31 cellular contexts compared by ENCODE assay signal in the genomic region with DNA sequence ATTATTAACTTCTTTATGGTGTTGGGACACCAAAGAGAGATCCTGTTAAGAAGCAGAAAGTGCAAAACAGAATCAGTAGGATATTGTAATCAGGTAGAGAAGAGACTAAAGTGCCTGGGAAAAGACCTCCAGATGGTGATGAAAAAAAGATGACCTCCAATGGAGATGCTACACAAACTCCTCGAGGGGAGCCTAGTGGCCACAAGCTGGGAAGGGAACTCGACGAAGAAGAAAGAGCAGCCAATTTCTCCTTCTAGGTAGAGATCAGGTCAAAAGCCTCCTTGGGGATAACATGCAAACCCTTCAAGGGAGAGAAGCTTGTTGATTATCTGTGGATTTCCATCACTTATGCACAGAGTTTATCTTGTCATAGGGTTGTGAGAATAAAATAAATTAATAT.
"Had no signal": no experiment of that assay in that cellular context is flagged by ENCODE, and none has a peak within 500 bp of the region (broad histone marks: within the 10 kb centered on the region; RNA-seq: fewer than 3 reads in every experiment).

No MANE protein-coding gene starts in this region.

- H3K9me3 ChIP-seq: body of pancreas, SJSA1, SK-N-SH had no signal

- H3K9me3 Mint-ChIP-seq: activated naive CD4-positive, alpha-beta T cell treated with anti-CD3 and anti-CD28 coated beads, Interleukin-2, amount 50 U/mL, for 24 hours had no signal

- H3K4me3 Mint-ChIP-seq: activated CD4-positive, alpha-beta T cell treated with anti-CD3 and anti-CD28 coated beads for 36 hours; activated CD4-positive, alpha-beta T cell treated with anti-CD3 and anti-CD28 coated beads, Interleukin-2, amount 10 ng/mL, durations not matched to agents 7 days and 5 days; activated CD8-positive, alpha-beta T cell treated with anti-CD3 and anti-CD28 coated beads, Interleukin-2, amount 10 ng/mL, durations not matched to agents 7 days and 5 days; activated naive CD4-positive, alpha-beta T cell treated with anti-CD3 and anti-CD28 coated beads, Interleukin-2, amount 50 U/mL, for 24 hours; activated naive CD8-positive, alpha-beta T cell treated with anti-CD3 and anti-CD28 coated beads, Interleukin-2, amount 10 ng/mL, durations not matched to agents 7 days and 5 days; activated T-cell treated with anti-CD3 and anti-CD28 coated beads, Interleukin-2, amount 50 U/mL, for 24 hours; T-helper 1 cell treated with Interleukin-12 subunit alpha and Interleukin-12 subunit beta and Interleukin-4 antibody, amounts not matched to agents 30 μg/mL and 1 μg/mL, for 36 hours; T-helper 2 cell treated with Interferon-gamma antibody and Interleukin-4, amounts not matched to agents 5 μg/mL and 100 μg/mL, for 36 hours had no signal

- H3K4me1 Mint-ChIP-seq: activated CD4-positive, alpha-beta T cell treated with anti-CD3 and anti-CD28 coated beads for 36 hours; activated CD4-positive, alpha-beta T cell treated with anti-CD3 and anti-CD28 coated beads, Interleukin-2, amount 10 ng/mL, durations not matched to agents 7 days and 5 days; activated naive CD4-positive, alpha-beta T cell treated with anti-CD3 and anti-CD28 coated beads, Interleukin-2, amount 50 U/mL, for 24 hours; activated naive CD8-positive, alpha-beta T cell treated with anti-CD3 and anti-CD28 coated beads, Interleukin-2, amount 10 ng/mL, durations not matched to agents 7 days and 5 days had no signal

- H3K36me3 ChIP-seq: SJSA1 had no signal

- H3K27me3 Mint-ChIP-seq: activated CD4-positive, alpha-beta T cell treated with anti-CD3 and anti-CD28 coated beads for 36 hours; activated CD4-positive, alpha-beta T cell treated with anti-CD3 and anti-CD28 coated beads, Interleukin-2, amount 10 ng/mL, durations not matched to agents 7 days and 5 days; activated naive CD4-positive, alpha-beta T cell treated with anti-CD3 and anti-CD28 coated beads, Interleukin-2, amount 50 U/mL, for 24 hours; activated naive CD8-positive, alpha-beta T cell treated with anti-CD3 and anti-CD28 coated beads, Interleukin-2, amount 10 ng/mL, durations not matched to agents 7 days and 5 days; activated T-cell treated with anti-CD3 and anti-CD28 coated beads, Interleukin-2, amount 50 U/mL, for 24 hours had no signal

- DNase-seq: activated CD4-positive, alpha-beta T cell treated with anti-CD3 and anti-CD28 coated beads for 36 hours; activated CD4-positive, alpha-beta T cell treated with anti-CD3 and anti-CD28 coated beads, Interleukin-2, amount 10 ng/mL, durations not matched to agents 7 days and 5 days; activated CD4-positive, alpha-beta T cell treated with anti-CD3 and anti-CD28 coated beads, Interleukin-2, amount 50 U/mL, for 48 hours; activated CD8-positive, alpha-beta T cell treated with anti-CD3 and anti-CD28 coated beads, Interleukin-2, amount 10 ng/mL, durations not matched to agents 7 days and 5 days; activated gamma-delta T cell; activated naive CD4-positive, alpha-beta T cell treated with Interleukin-2 at 50 U/mL for 16 hours; activated naive CD8-positive, alpha-beta T cell treated with anti-CD3 and anti-CD28 coated beads, Interleukin-2, amount 10 ng/mL, durations not matched to agents 7 days and 5 days; activated T-cell treated with anti-CD3 and anti-CD28 coated beads, Interleukin-2, amount 50 U/mL, for 24 hours; amygdala; body of pancreas; caudate nucleus; cerebellar nuclear complex; KG1; MM.1S; MV-4-11; NCI-H1092 treated with DMSO at 0.1 percent for 48 hours; NCI-H1417 treated with DMSO at 0.1 percent for 48 hours; NCI-H1694; NCI-H1930; NCI-H2081 treated with DMSO at 0.1 percent for 48 hours; NCI-H226; NCI-H446 treated with DMSO at 0.1 percent for 48 hours; SHP77 treated with DMSO at 0.1 percent for 48 hours; SK-N-SH had no signal

- H3K9ac ChIP-seq: SK-N-SH had no signal

- H3K27ac ChIP-seq: body of pancreas, SJSA1 had no signal

- H3K4me3 ChIP-seq: body of pancreas, SJSA1 had no signal

- H3K36me3 Mint-ChIP-seq: activated naive CD4-positive, alpha-beta T cell treated with anti-CD3 and anti-CD28 coated beads, Interleukin-2, amount 50 U/mL, for 24 hours; activated naive CD8-positive, alpha-beta T cell treated with anti-CD3 and anti-CD28 coated beads, Interleukin-2, amount 10 ng/mL, durations not matched to agents 7 days and 5 days had no signal

- H3K27ac Mint-ChIP-seq: activated CD4-positive, alpha-beta T cell treated with anti-CD3 and anti-CD28 coated beads for 36 hours; activated CD4-positive, alpha-beta T cell treated with anti-CD3 and anti-CD28 coated beads, Interleukin-2, amount 10 ng/mL, durations not matched to agents 7 days and 5 days; activated CD8-positive, alpha-beta T cell treated with anti-CD3 and anti-CD28 coated beads, Interleukin-2, amount 10 ng/mL, durations not matched to agents 7 days and 5 days; activated naive CD4-positive, alpha-beta T cell treated with anti-CD3 and anti-CD28 coated beads, Interleukin-2, amount 50 U/mL, for 24 hours; activated naive CD8-positive, alpha-beta T cell treated with anti-CD3 and anti-CD28 coated beads, Interleukin-2, amount 10 ng/mL, durations not matched to agents 7 days and 5 days; activated T-cell treated with anti-CD3 and anti-CD28 coated beads, Interleukin-2, amount 50 U/mL, for 24 hours; activated T-helper 2 cell treated with anti-CD3 and anti-CD28 coated beads, Interferon-gamma antibody, Interleukin-2, Interleukin-4, amounts not matched to agents 10 μg/mL and 5 μg/mL and 100 μg/mL, durations not matched to agents 14 hours and 24 hours and 36 hours; T-helper 1 cell treated with Interleukin-12 subunit alpha and Interleukin-12 subunit beta and Interleukin-4 antibody, amounts not matched to agents 30 μg/mL and 1 μg/mL, for 36 hours; T-helper 2 cell treated with Interferon-gamma antibody and Interleukin-4, amounts not matched to agents 5 μg/mL and 100 μg/mL, for 36 hours had no signal

- ATAC-seq: activated CD4-positive, alpha-beta T cell treated with anti-CD3 and anti-CD28 coated beads for 36 hours; activated CD4-positive, CD25-positive, alpha-beta regulatory T cell treated with anti-CD3 and anti-CD28 coated beads, Interleukin-2, amount 50 U/mL, for 24 hours; activated CD8-positive, alpha-beta T cell treated with anti-CD3 and anti-CD28 coated beads, Interleukin-2, amount 10 ng/mL, durations not matched to agents 7 days and 5 days; body of pancreas; Panc1 had no signal

- H3K4me1 ChIP-seq: body of pancreas, SJSA1 had no signal

- H3K27me3 ChIP-seq: body of pancreas, SJSA1 had no signal
